Comparison of ENCODE assay signal across 8 cellular contexts in the genomic region with DNA sequence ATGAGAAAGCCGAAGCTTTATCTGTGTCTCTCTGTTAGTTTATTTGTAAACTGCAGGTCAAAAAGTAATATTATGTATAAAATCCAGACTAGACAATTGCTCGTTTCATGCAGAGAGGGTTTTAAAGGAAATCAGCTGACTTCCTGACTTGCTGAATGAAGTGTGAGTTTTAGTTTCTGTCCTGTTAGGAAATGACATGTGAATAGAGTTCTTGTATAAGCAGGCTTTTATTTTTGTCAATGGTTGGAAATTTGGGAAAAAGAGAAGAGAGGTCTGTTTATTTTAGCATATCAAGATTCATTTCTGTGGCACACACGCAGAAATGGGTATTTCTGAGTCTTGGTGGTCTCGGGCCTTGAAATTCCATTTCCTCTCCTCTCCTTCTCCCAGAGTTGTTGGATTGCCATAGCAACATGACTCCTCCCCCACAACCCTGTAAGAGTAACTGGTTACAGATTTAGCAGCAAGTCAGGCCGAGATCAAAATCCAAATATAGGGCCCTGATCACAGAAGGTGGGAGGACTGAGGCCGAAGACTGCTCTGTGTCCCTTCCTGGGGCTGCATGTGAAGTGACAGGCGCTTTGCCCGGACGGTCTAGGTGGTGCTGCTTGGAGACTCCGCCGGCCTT.
DNase-seq lines count a peak whose midpoint lies in the region; ATAC-seq and TF ChIP-seq lines count a peak whose summit lies in the region.

No MANE protein-coding gene starts in this region.

- H3K27ac Mint-ChIP-seq in naive thymus-derived CD4-positive, alpha-beta T cell = peak overlapping the region; percentile 86 to 93 (median 92)
- no peak overlapping the region for H3K27ac Mint-ChIP-seq in Caco-2 (ENCODE audit: unreplicated experiment)

- H3K36me3 ChIP-seq in esophagus muscularis mucosa = no peaks in the 10 kb centered on the region
- no peaks in the 10 kb centered on the region for H3K36me3 ChIP-seq in naive thymus-derived CD4-positive, alpha-beta T cell (ENCODE audit: control insufficient read depth in 2 of 3, insufficient read depth in 3 of 3, low read length in 3 of 3)
- H3K36me3 ChIP-seq in vagina = no peaks in the 10 kb centered on the region
- H3K36me3 ChIP-seq in Caco-2 (ENCODE audit: control insufficient read depth, insufficient read depth, low read length) = no peaks in the 10 kb centered on the region
- no peaks in the 10 kb centered on the region for H3K36me3 ChIP-seq in SJCRH30

- intact Hi-C loops in esophagus muscularis mucosa (cut with DNase I) = no loop called here
- intact Hi-C loops in naive thymus-derived CD4-positive, alpha-beta T cell (cut with micrococcal nuclease) = loop anchor here (1.0 to 5.0 kb wide), 6 partner anchors 34 to 145 kb away; a partner anchor contains a TSS
- intact Hi-C loops in vagina (cut with DNase I) = no loop called here
- intact Hi-C loops in Caco-2 (cut with micrococcal nuclease; ENCODE audit: unreplicated experiment) = no loop called here

- H3K4me1 Mint-ChIP-seq in naive thymus-derived CD4-positive, alpha-beta T cell = peaks cover 34 to 51% (median 42%) of the 10 kb centered on the region in 7 donors
- H3K4me1 Mint-ChIP-seq in Caco-2 (ENCODE audit: low read depth, unreplicated experiment) = peaks cover 17% of the 10 kb centered on the region

- DNase-seq in activated CD4-positive, CD25-positive, alpha-beta regulatory T cell treated with anti-CD3 and anti-CD28 coated beads, Interleukin-2, amount 50 U/mL, for 72 hours = peak; percentile 34
- no peak for DNase-seq in esophagus muscularis mucosa (ENCODE audit: extremely low spot score)
- peak in 7 of 9 donors; percentile 30 to 59 (median 44) for DNase-seq in naive thymus-derived CD4-positive, alpha-beta T cell
- no peak for DNase-seq in vagina (ENCODE audit: extremely low spot score in 2 of 2)
- DNase-seq in Caco-2 = no peak
- no peak for DNase-seq in SJCRH30

- H3K27ac ChIP-seq in esophagus muscularis mucosa (replicated peaks in 1 of 4) (peak overlapping the region; percentile 79 to 84 (median 82)), vagina (peak overlapping the region; percentile 45), SJCRH30 (no peak overlapping the region)
- peak overlapping the region; percentile 67 for H3K27ac ChIP-seq in naive thymus-derived CD4-positive, alpha-beta T cell (ENCODE audit: low read depth, low read length)

- peaks cover 0 to 5% (median 2%) of the 10 kb centered on the region in 11 donors for H3K9me3 Mint-ChIP-seq in naive thymus-derived CD4-positive, alpha-beta T cell
- H3K9me3 Mint-ChIP-seq in Caco-2 (ENCODE audit: unreplicated experiment) = peaks cover 7% of the 10 kb centered on the region

- WGBS in esophagus muscularis mucosa = 21% methylated on average over 11 of the region's 11 CpGs

- TF ChIP-seq POLR2A in esophagus muscularis mucosa (IDR thresholded peaks at IDR 0.05; ENCODE audit: low read depth) (no peak), vagina (IDR thresholded peaks at IDR 0.05) (no peak)

- H3K27me3 Mint-ChIP-seq in naive thymus-derived CD4-positive, alpha-beta T cell = no peaks in the 10 kb centered on the region
- no peaks in the 10 kb centered on the region for H3K27me3 Mint-ChIP-seq in Caco-2 (ENCODE audit: insufficient read depth, unreplicated experiment)

- CTCF ChIA-PET in naive thymus-derived CD4-positive, alpha-beta T cell (lab: Charles Lee) = interaction anchor here (0.6 kb wide), 1 partner anchor 52 kb away, joined by 3 read pairs; no protein-coding TSS in a partner anchor
- CTCF ChIA-PET in Caco-2 (lab: Charles Lee) = no interaction called here

- no peak for TF ChIP-seq EP300 in esophagus muscularis mucosa (IDR thresholded peaks at IDR 0.05)

- H3K4me3 Mint-ChIP-seq in naive thymus-derived CD4-positive, alpha-beta T cell = peak overlapping the region; percentile 70 to 87 (median 82)
- H3K4me3 Mint-ChIP-seq in Caco-2 (ENCODE audit: unreplicated experiment) = no peak overlapping the region

- H3K36me3 Mint-ChIP-seq in naive thymus-derived CD4-positive, alpha-beta T cell = peaks cover 0 to 11% (median 0%) of the 10 kb centered on the region in 5 donors
- H3K36me3 Mint-ChIP-seq in Caco-2 (ENCODE audit: insufficient read depth, unreplicated experiment) = peaks cover 15% of the 10 kb centered on the region

- peaks cover 63 to 77% (median 72%) of the 10 kb centered on the region in 4 donors for H3K4me1 ChIP-seq in esophagus muscularis mucosa
- H3K4me1 ChIP-seq in naive thymus-derived CD4-positive, alpha-beta T cell (ENCODE audit: control insufficient read depth in 2 of 2, insufficient read depth in 2 of 2, low read length in 2 of 2) = peaks cover 32 to 39% of the 10 kb centered on the region in 2 donors
- peaks cover 45% of the 10 kb centered on the region for H3K4me1 ChIP-seq in vagina
- H3K4me1 ChIP-seq in Caco-2 = peaks cover 24% of the 10 kb centered on the region
- peaks cover 6% of the 10 kb centered on the region; the same call in 1 of the 2 replicates for H3K4me1 ChIP-seq in SJCRH30

- ATAC-seq in GM19025 (IDR thresholded peaks at IDR 0.05; ENCODE audit: low read depth, unreplicated experiment) (peak; percentile 71), HG03039 (IDR thresholded peaks at IDR 0.05; ENCODE audit: unreplicated experiment) (peak; percentile 58)
- peak; percentile 81 for ATAC-seq in naive thymus-derived CD4-positive, alpha-beta T cell

- POLR2A ChIA-PET in naive thymus-derived CD4-positive, alpha-beta T cell (lab: Charles Lee) = interaction anchor here (1.3 kb wide), 1 partner anchor 64 kb away, joined by 4 read pairs; no protein-coding TSS in a partner anchor
- POLR2A ChIA-PET in Caco-2 (lab: Charles Lee) = no interaction called here

- H3K9me3 ChIP-seq in esophagus muscularis mucosa = no peaks in the 10 kb centered on the region
- H3K9me3 ChIP-seq in naive thymus-derived CD4-positive, alpha-beta T cell (ENCODE audit: control insufficient read depth in 2 of 3, low read length in 3 of 3) = no peaks in the 10 kb centered on the region
- no peaks in the 10 kb centered on the region for H3K9me3 ChIP-seq in vagina
- H3K9me3 ChIP-seq in Caco-2 = no peaks in the 10 kb centered on the region
- 0 out of 2 replicates have a peak, but pooled peaks cover 6% of the 10 kb centered on the region for H3K9me3 ChIP-seq in SJCRH30 (replicated peaks)

- no peaks in the 10 kb centered on the region for H3K27me3 ChIP-seq in esophagus muscularis mucosa
- H3K27me3 ChIP-seq in naive thymus-derived CD4-positive, alpha-beta T cell (ENCODE audit: control insufficient read depth in 2 of 2, insufficient read depth in 2 of 2, low read length in 2 of 2) = no peaks in the 10 kb centered on the region
- no peaks in the 10 kb centered on the region for H3K27me3 ChIP-seq in vagina
- H3K27me3 ChIP-seq in Caco-2 (replicated peaks; ENCODE audit: control insufficient read depth, insufficient read depth, low read length) = no peaks in the 10 kb centered on the region
- no peaks in the 10 kb centered on the region for H3K27me3 ChIP-seq in SJCRH30

- TF ChIP-seq CTCF in esophagus muscularis mucosa (IDR thresholded peaks at IDR 0.05) = no peak
- TF ChIP-seq CTCF in vagina (IDR thresholded peaks at IDR 0.05) = no peak
- TF ChIP-seq CTCF in Caco-2 (IDR thresholded peaks at IDR 0.05; ENCODE audit: insufficient read depth in 1 of 2, low read depth in 1 of 2, low read length in 1 of 2, severe bottlenecking in 1 of 2, unreplicated experiment in 1 of 2) = no peak

- BruUV-seq in Caco-2 (replicated peaks; lab: Mats Ljungman, UMichigan) = no TSS peak

- H3K4me3 ChIP-seq in esophagus muscularis mucosa = peak overlapping the region; percentile 28 to 46 (median 38)
- H3K4me3 ChIP-seq in naive thymus-derived CD4-positive, alpha-beta T cell (ENCODE audit: low read length) = peak overlapping the region; percentile 14
- H3K4me3 ChIP-seq in vagina = peak overlapping the region in 1 of 2 donors; percentile 22
- H3K4me3 ChIP-seq in Caco-2 (ENCODE audit: low read depth, low read length) = no peak overlapping the region
- H3K4me3 ChIP-seq in SJCRH30 = no peak overlapping the region

Comparison
In these comparisons a context has a peak if more than half of its experiments do, and no peak if none do; other contexts are left out.
1. DNase-seq: peak in activated CD4-positive, CD25-positive, alpha-beta regulatory T cell treated with anti-CD3 and anti-CD28 coated beads, Interleukin-2, amount 50 U/mL, for 72 hours (single experiment) and naive thymus-derived CD4-positive, alpha-beta T cell (7 of 9); none in esophagus muscularis mucosa (single experiment), vagina (0 of 2), Caco-2 (0 of 2) and SJCRH30 (0 of 2).
2. H3K4me3 ChIP-seq: peak in esophagus muscularis mucosa (4 of 4) and naive thymus-derived CD4-positive, alpha-beta T cell (single experiment); none in Caco-2 (single experiment) and SJCRH30 (single experiment).
3. intact Hi-C loops: an anchor here in naive thymus-derived CD4-positive, alpha-beta T cell (1.0 to 5.0 kb wide); none called in esophagus muscularis mucosa, vagina and Caco-2.
4. Peak in every context shown above with its lines, with median percentiles within 50 percentile points of each other: ATAC-seq.